Comparison of ENCODE assay signal across 1 cellular context in the genomic region with DNA sequence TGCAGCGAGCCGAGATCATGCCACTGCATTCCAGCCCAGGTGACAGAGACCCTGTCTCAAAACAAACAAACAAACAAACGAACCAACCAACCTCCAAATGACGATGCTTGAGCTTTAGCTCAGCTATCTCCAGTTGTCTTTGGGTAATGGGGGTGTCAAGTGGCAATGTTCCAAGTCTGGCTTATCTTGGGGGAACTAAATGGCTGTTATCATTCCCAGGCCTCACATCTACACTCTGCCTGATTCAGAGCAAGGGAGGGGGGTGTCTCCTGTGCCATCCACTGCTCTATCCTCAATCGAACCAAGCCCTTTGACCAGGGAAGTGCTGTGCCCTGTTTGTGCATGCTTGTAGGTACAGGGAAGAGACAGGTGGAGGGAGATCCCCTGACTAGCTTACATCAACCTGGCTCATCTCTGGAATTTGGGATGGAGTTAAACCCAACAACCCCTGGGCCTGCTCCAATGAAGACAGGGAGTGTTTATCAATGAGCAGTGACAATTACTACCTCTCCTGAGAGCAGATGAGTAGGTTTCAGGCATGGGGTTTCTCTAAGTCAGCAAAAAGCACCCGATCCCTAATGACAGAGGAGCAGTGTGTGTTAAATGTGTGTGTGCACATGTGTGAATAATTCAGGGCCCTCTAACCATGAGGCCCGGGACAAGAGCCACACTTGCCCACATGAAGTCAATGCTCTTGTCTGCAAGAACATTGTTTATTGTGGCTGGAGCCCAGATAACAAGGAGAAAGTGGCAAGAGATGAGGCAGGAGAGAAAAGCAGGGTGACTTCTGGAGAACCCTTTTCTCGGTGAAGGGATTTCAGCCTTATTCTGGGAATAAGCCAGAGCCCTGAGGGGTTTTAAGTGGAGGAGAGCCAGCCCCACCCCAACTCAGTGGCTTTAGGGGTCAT.
A peak's percentile ranks its signal among the peaks of the same experiment; 100 is the strongest.
TF ChIP-seq lines count a peak whose summit lies in the region.

No MANE protein-coding gene starts in this region.

TF ChIP-seq in K562, 482 proteins besides CTCF, POLR2A, EP300 and RAD21 (continued from another document and continues in another):
- TF ChIP-seq, protein P1, sequence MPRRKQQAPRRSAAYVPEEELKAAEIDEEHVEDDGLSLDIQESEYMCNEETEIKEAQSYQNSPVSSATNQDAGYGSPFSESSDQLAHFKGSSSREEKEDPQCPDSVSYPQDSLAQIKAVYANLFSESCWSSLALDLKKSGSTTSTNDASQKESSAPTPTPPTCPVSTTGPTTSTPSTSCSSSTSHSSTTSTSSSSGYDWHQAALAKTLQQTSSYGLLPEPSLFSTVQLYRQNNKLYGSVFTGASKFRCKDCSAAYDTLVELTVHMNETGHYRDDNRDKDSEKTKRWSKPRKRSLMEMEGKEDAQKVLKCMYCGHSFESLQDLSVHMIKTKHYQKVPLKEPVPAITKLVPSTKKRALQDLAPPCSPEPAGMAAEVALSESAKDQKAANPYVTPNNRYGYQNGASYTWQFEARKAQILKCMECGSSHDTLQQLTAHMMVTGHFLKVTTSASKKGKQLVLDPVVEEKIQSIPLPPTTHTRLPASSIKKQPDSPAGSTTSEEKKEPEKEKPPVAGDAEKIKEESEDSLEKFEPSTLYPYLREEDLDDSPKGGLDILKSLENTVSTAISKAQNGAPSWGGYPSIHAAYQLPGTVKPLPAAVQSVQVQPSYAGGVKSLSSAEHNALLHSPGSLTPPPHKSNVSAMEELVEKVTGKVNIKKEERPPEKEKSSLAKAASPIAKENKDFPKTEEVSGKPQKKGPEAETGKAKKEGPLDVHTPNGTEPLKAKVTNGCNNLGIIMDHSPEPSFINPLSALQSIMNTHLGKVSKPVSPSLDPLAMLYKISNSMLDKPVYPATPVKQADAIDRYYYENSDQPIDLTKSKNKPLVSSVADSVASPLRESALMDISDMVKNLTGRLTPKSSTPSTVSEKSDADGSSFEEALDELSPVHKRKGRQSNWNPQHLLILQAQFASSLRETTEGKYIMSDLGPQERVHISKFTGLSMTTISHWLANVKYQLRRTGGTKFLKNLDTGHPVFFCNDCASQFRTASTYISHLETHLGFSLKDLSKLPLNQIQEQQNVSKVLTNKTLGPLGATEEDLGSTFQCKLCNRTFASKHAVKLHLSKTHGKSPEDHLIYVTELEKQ (CRISPR knock-in tag; IDR thresholded peaks at IDR 0.05), result 0 out of 2 replicates have a peak, but pooled peaks have one; percentile 51
- no peak for TF ChIP-seq SMARCB1 (IDR thresholded peaks at IDR 0.05; ENCODE audit: insufficient read length, low read depth)
- TF ChIP-seq, protein P2, sequence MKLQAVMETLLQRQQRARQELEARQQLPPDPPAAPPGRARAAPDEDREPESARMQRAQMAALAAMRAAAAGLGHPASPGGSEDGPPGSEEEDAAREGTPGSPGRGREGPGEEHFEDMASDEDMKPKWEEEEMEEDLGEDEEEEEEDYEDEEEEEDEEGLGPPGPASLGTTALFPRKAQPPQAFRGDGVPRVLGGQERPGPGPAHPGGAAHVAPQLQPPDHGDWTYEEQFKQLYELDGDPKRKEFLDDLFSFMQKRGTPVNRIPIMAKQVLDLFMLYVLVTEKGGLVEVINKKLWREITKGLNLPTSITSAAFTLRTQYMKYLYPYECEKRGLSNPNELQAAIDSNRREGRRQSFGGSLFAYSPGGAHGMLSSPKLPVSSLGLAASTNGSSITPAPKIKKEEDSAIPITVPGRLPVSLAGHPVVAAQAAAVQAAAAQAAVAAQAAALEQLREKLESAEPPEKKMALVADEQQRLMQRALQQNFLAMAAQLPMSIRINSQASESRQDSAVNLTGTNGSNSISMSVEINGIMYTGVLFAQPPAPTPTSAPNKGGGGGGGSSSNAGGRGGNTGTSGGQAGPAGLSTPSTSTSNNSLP (IDR thresholded peaks at IDR 0.05; ENCODE audit: borderline replicate concordance, low read depth, low read length), result peak; percentile 48; the same call in 1 of the 2 replicates
- no peak for TF ChIP-seq ZNF778 (CRISPR knock-in tag; IDR thresholded peaks at IDR 0.05)
- TF ChIP-seq HNRNPLL (IDR thresholded peaks at IDR 0.05; ENCODE audit: low read depth, low read length, poor library complexity, severe bottlenecking), result no peak
- TF ChIP-seq MTF1 (CRISPR knock-in tag; IDR thresholded peaks at IDR 0.05; ENCODE audit: borderline replicate concordance), result no peak
- peak; percentile 92 for TF ChIP-seq C11orf30 (IDR thresholded peaks at IDR 0.05; ENCODE audit: low read depth)
- no peak for TF ChIP-seq SMAD3 (CRISPR knock-in tag; conservative IDR thresholded peaks at IDR 0.05)
- no peak for TF ChIP-seq SREBF2 (CRISPR knock-in tag; IDR thresholded peaks at IDR 0.05)
- TF ChIP-seq SRSF7 (optimal IDR thresholded peaks at IDR 0.05; ENCODE audit: low read depth, low read length), result no peak
- TF ChIP-seq CCNT2 (IDR thresholded peaks at IDR 0.05; ENCODE audit: borderline replicate concordance, extremely low read depth, insufficient read length, low read depth, low read length), result no peak
- TF ChIP-seq, protein P3, sequence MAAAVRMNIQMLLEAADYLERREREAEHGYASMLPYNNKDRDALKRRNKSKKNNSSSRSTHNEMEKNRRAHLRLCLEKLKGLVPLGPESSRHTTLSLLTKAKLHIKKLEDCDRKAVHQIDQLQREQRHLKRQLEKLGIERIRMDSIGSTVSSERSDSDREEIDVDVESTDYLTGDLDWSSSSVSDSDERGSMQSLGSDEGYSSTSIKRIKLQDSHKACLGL (CRISPR knock-in tag; IDR thresholded peaks at IDR 0.05; ENCODE audit: borderline replicate concordance, poor library complexity, severe bottlenecking), result no peak
- TF ChIP-seq, protein P4, sequence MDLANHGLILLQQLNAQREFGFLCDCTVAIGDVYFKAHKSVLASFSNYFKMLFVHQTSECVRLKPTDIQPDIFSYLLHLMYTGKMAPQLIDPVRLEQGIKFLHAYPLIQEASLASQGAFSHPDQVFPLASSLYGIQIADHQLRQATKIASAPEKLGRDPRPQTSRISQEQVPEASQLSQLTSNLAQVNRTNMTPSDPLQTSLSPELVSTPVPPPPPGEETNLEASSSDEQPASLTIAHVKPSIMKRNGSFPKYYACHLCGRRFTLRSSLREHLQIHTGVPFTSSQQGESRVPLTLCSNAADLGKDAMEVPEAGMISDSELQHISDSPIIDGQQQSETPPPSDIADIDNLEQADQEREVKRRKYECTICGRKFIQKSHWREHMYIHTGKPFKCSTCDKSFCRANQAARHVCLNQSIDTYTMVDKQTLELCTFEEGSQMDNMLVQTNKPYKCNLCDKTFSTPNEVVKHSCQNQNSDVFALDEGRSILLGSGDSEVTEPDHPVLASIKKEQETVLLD (IDR thresholded peaks at IDR 0.05), result peak; percentile 56; the same call in 1 of the 2 replicates
- TF ChIP-seq, protein P5, sequence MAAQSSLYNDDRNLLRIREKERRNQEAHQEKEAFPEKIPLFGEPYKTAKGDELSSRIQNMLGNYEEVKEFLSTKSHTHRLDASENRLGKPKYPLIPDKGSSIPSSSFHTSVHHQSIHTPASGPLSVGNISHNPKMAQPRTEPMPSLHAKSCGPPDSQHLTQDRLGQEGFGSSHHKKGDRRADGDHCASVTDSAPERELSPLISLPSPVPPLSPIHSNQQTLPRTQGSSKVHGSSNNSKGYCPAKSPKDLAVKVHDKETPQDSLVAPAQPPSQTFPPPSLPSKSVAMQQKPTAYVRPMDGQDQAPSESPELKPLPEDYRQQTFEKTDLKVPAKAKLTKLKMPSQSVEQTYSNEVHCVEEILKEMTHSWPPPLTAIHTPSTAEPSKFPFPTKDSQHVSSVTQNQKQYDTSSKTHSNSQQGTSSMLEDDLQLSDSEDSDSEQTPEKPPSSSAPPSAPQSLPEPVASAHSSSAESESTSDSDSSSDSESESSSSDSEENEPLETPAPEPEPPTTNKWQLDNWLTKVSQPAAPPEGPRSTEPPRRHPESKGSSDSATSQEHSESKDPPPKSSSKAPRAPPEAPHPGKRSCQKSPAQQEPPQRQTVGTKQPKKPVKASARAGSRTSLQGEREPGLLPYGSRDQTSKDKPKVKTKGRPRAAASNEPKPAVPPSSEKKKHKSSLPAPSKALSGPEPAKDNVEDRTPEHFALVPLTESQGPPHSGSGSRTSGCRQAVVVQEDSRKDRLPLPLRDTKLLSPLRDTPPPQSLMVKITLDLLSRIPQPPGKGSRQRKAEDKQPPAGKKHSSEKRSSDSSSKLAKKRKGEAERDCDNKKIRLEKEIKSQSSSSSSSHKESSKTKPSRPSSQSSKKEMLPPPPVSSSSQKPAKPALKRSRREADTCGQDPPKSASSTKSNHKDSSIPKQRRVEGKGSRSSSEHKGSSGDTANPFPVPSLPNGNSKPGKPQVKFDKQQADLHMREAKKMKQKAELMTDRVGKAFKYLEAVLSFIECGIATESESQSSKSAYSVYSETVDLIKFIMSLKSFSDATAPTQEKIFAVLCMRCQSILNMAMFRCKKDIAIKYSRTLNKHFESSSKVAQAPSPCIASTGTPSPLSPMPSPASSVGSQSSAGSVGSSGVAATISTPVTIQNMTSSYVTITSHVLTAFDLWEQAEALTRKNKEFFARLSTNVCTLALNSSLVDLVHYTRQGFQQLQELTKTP (IDR thresholded peaks at IDR 0.05; ENCODE audit: low read depth in 1 of 2, partially characterized antibody in 2 of 2), result no peak
- TF ChIP-seq ZNF41 (CRISPR knock-in tag; conservative IDR thresholded peaks at IDR 0.05), result no peak
- TF ChIP-seq ETV6 (IDR thresholded peaks at IDR 0.05; ENCODE audit: borderline replicate concordance in 1 of 2, low read depth in 2 of 2, low read length in 1 of 2), result no peak; a peak in 1 of 4 replicates
- TF ChIP-seq ETV6 (CRISPR knock-in tag; IDR thresholded peaks at IDR 0.05; ENCODE audit: borderline replicate concordance), result no peak
- TF ChIP-seq ZEB2 (IDR thresholded peaks at IDR 0.05), result no peak
- TF ChIP-seq ZNF232 (CRISPR knock-in tag; IDR thresholded peaks at IDR 0.05), result no peak
- TF ChIP-seq KLF10 (CRISPR knock-in tag; IDR thresholded peaks at IDR 0.05), result no peak
- TF ChIP-seq ZSCAN32 (CRISPR knock-in tag; IDR thresholded peaks at IDR 0.05), result no peak
- TF ChIP-seq POLR2H (tag; IDR thresholded peaks at IDR 0.05; ENCODE audit: low read depth), result no peak
- TF ChIP-seq, protein P6, sequence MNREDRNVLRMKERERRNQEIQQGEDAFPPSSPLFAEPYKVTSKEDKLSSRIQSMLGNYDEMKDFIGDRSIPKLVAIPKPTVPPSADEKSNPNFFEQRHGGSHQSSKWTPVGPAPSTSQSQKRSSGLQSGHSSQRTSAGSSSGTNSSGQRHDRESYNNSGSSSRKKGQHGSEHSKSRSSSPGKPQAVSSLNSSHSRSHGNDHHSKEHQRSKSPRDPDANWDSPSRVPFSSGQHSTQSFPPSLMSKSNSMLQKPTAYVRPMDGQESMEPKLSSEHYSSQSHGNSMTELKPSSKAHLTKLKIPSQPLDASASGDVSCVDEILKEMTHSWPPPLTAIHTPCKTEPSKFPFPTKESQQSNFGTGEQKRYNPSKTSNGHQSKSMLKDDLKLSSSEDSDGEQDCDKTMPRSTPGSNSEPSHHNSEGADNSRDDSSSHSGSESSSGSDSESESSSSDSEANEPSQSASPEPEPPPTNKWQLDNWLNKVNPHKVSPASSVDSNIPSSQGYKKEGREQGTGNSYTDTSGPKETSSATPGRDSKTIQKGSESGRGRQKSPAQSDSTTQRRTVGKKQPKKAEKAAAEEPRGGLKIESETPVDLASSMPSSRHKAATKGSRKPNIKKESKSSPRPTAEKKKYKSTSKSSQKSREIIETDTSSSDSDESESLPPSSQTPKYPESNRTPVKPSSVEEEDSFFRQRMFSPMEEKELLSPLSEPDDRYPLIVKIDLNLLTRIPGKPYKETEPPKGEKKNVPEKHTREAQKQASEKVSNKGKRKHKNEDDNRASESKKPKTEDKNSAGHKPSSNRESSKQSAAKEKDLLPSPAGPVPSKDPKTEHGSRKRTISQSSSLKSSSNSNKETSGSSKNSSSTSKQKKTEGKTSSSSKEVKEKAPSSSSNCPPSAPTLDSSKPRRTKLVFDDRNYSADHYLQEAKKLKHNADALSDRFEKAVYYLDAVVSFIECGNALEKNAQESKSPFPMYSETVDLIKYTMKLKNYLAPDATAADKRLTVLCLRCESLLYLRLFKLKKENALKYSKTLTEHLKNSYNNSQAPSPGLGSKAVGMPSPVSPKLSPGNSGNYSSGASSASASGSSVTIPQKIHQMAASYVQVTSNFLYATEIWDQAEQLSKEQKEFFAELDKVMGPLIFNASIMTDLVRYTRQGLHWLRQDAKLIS (CRISPR knock-in tag; IDR thresholded peaks at IDR 0.05), result no peak
- no peak for TF ChIP-seq NFATC3 (IDR thresholded peaks at IDR 0.05)
- no peak for TF ChIP-seq NR4A1 (CRISPR knock-in tag; IDR thresholded peaks at IDR 0.05)
- TF ChIP-seq NR4A1 (tag; IDR thresholded peaks at IDR 0.05), result 0 out of 2 replicates have a peak, but pooled peaks have one; percentile 46
- no peak for TF ChIP-seq XRCC3 (IDR thresholded peaks at IDR 0.05)
- no peak for TF ChIP-seq CREBBP (IDR thresholded peaks at IDR 0.05; ENCODE audit: low read depth, low read length)
- TF ChIP-seq ZNF311 (CRISPR knock-in tag; IDR thresholded peaks at IDR 0.05), result no peak
- TF ChIP-seq ZNF316 (IDR thresholded peaks at IDR 0.05), result peak; percentile 93
- TF ChIP-seq, protein P7, sequence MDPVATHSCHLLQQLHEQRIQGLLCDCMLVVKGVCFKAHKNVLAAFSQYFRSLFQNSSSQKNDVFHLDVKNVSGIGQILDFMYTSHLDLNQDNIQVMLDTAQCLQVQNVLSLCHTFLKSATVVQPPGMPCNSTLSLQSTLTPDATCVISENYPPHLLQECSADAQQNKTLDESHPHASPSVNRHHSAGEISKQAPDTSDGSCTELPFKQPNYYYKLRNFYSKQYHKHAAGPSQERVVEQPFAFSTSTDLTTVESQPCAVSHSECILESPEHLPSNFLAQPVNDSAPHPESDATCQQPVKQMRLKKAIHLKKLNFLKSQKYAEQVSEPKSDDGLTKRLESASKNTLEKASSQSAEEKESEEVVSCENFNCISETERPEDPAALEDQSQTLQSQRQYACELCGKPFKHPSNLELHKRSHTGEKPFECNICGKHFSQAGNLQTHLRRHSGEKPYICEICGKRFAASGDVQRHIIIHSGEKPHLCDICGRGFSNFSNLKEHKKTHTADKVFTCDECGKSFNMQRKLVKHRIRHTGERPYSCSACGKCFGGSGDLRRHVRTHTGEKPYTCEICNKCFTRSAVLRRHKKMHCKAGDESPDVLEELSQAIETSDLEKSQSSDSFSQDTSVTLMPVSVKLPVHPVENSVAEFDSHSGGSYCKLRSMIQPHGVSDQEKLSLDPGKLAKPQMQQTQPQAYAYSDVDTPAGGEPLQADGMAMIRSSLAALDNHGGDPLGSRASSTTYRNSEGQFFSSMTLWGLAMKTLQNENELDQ (CRISPR knock-in tag; IDR thresholded peaks at IDR 0.05; ENCODE audit: borderline replicate concordance), result 0 out of 2 replicates have a peak, but pooled peaks have one; percentile 22
- TF ChIP-seq PRPF4 (IDR thresholded peaks at IDR 0.05; ENCODE audit: insufficient read depth, low read depth, low read length, poor library complexity, severe bottlenecking), result no peak
- TF ChIP-seq, protein P8, sequence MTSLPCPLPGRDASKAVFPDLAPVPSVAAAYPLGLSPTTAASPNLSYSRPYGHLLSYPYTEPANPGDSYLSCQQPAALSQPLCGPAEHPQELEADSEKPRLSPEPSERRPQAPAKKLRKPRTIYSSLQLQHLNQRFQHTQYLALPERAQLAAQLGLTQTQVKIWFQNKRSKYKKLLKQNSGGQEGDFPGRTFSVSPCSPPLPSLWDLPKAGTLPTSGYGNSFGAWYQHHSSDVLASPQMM (CRISPR knock-in tag; IDR thresholded peaks at IDR 0.05), result no peak
- TF ChIP-seq KAT7 (CRISPR knock-in tag; IDR thresholded peaks at IDR 0.05; ENCODE audit: borderline replicate concordance), result no peak
- no peak for TF ChIP-seq SIX5 (IDR thresholded peaks at IDR 0.05; ENCODE audit: borderline replicate concordance in 1 of 2, insufficient read depth in 1 of 2, low read depth in 1 of 2, low read length in 2 of 2)
- TF ChIP-seq PHTF2 (CRISPR knock-in tag; IDR thresholded peaks at IDR 0.05), result no peak
- TF ChIP-seq YY1 (IDR thresholded peaks at IDR 0.05; ENCODE audit: borderline replicate concordance in 1 of 3, control insufficient read depth in 1 of 3, extremely low read depth in 1 of 3, insufficient read depth in 3 of 3, insufficient read length in 1 of 3, insufficient replicate concordance in 2 of 3, low read depth in 1 of 3, low read length in 2 of 3), result no peak
- no peak for TF ChIP-seq TAF9B (IDR thresholded peaks at IDR 0.05; ENCODE audit: partially characterized antibody)
